In genomic region chr12:26939953-26940352, GRCh38 we compare ENCODE assay signal across 8 cellular contexts. TPM values are rescaled to one million over a fixed set of nuclear protein-coding genes. Genes with fewer than 3 reads are reported as not detected.
DNase-seq lines count a peak whose midpoint lies in the region; ATAC-seq and TF ChIP-seq lines count a peak whose summit lies in the region.

No MANE protein-coding gene starts in this region.

- H3K27me3 ChIP-seq in OCI-LY1 (ENCODE audit: insufficient read depth, low read length) (no peaks in the 10 kb centered on the region), ectodermal cell (ENCODE audit: control insufficient read depth, insufficient read depth, low read length, poor library complexity, severe bottlenecking) (no peaks in the 10 kb centered on the region), rectal smooth muscle tissue (ENCODE audit: control insufficient read depth, insufficient read depth, low read length) (no peaks in the 10 kb centered on the region)

- no peaks in the 10 kb centered on the region for H4K20me1 ChIP-seq in OCI-LY1 (ENCODE audit: insufficient read depth, low read length)

- no peaks in the 10 kb centered on the region for H3K9me2 ChIP-seq in OCI-LY1 (ENCODE audit: low read depth, low read length)

- DNase-seq in GDM1 (lab: John Stamatoyannopoulos, UW) = no peak
- DNase-seq in stimulated activated CD4-positive, alpha-beta T cell treated with anti-CD3 and anti-CD28 coated beads, Interleukin-2, amount 100 ng/mL, for 24 hours = no peak

- H2AFZ ChIP-seq in OCI-LY1 (ENCODE audit: low read length) = no peak overlapping the region

- no peak for TF ChIP-seq CTCF in OCI-LY1 (IDR thresholded peaks at IDR 0.05; ENCODE audit: low read length)

- H3K9ac ChIP-seq in OCI-LY1 (ENCODE audit: low read length) = peak overlapping the region; percentile 94
- H3K9ac ChIP-seq in rectal smooth muscle tissue (ENCODE audit: low read length) = no peak overlapping the region

- H3K79me2 ChIP-seq in OCI-LY1 (ENCODE audit: insufficient read depth, low read length) = peaks cover 91% of the 10 kb centered on the region

- H3K9me3 ChIP-seq in OCI-LY1 (ENCODE audit: low read length) (peaks cover 6% of the 10 kb centered on the region; the same call in 1 of the 2 replicates), ectodermal cell (ENCODE audit: control insufficient read depth, low read length) (no peaks in the 10 kb centered on the region)

- 80 to 81% methylated on average over 1 of the region's 1 CpG for WGBS in ectodermal cell, 2 experiments

- peak overlapping the region; percentile 95; the same call in 1 of the 2 replicates for H3K4me3 ChIP-seq in GM08714 (ENCODE audit: low read length)
- H3K4me3 ChIP-seq in OCI-LY1 (ENCODE audit: low read depth, low read length, poor library complexity, severe bottlenecking) = peak overlapping the region; percentile 90
- H3K4me3 ChIP-seq in ectodermal cell (ENCODE audit: insufficient read depth, low read depth, low read length) = peak overlapping the region; percentile 92
- peak overlapping the region; percentile 100 for H3K4me3 ChIP-seq in rectal smooth muscle tissue (ENCODE audit: low read length)

- H3K36me3 ChIP-seq in OCI-LY1 (ENCODE audit: insufficient read depth, low read length) (peaks cover 20% of the 10 kb centered on the region), ectodermal cell (ENCODE audit: control insufficient read depth, insufficient read depth, low read length) (no peaks in the 10 kb centered on the region), rectal smooth muscle tissue (ENCODE audit: control insufficient read depth, insufficient read depth, low read length) (no peaks in the 10 kb centered on the region)

- no peak for ATAC-seq in GM21423 (IDR thresholded peaks at IDR 0.05; ENCODE audit: unreplicated experiment)
- ATAC-seq in HG02981 (IDR thresholded peaks at IDR 0.05; ENCODE audit: unreplicated experiment) = no peak

- H3K4me1 ChIP-seq in OCI-LY1 (ENCODE audit: insufficient read depth, low read length, severe bottlenecking) (peaks cover 63% of the 10 kb centered on the region), ectodermal cell (ENCODE audit: control insufficient read depth, insufficient read depth, low read length) (peaks cover 16% of the 10 kb centered on the region), rectal smooth muscle tissue (ENCODE audit: control insufficient read depth, insufficient read depth, low read length) (peaks cover 16% of the 10 kb centered on the region)

- peak overlapping the region; percentile 78 for H3K27ac ChIP-seq in OCI-LY1 (ENCODE audit: low read depth, low read length, poor library complexity, severe bottlenecking)
- no peak overlapping the region for H3K27ac ChIP-seq in ectodermal cell (ENCODE audit: insufficient read depth, low read depth, low read length, poor library complexity, severe bottlenecking)
- no peak overlapping the region for H3K27ac ChIP-seq in rectal smooth muscle tissue (ENCODE audit: low read depth, low read length)

- peak overlapping the region; percentile 82 for H3K4me2 ChIP-seq in OCI-LY1 (ENCODE audit: low read length)

- H3F3A ChIP-seq in OCI-LY1 (ENCODE audit: insufficient read depth, low read length) = 0 out of 2 replicates have a peak, but pooled peaks cover 3% of the 10 kb centered on the region

RNA-seq across cellular contexts. Expression of gene FGFR1OP2, which starts 1.7 kb away (rescaled TPM):
- polyA plus RNA-seq in ectodermal cell (2013, experiment 1 of 4) = 41.2 TPM
- 43.0 TPM for polyA plus RNA-seq in ectodermal cell (2013, experiment 2 of 4)
- polyA plus RNA-seq in ectodermal cell (2013, experiment 3 of 4) = 42.7 TPM
- polyA plus RNA-seq in ectodermal cell (2013, experiment 4 of 4) = 53.4 TPM

RNA-seq across cellular contexts. Expression of gene INTS13, which starts 2.2 kb away (rescaled TPM):
- 40.9 TPM for polyA plus RNA-seq in ectodermal cell (2013, experiment 1 of 4)
- 37.3 TPM for polyA plus RNA-seq in ectodermal cell (2013, experiment 2 of 4)
- 31.9 TPM for polyA plus RNA-seq in ectodermal cell (2013, experiment 3 of 4)
- polyA plus RNA-seq in ectodermal cell (2013, experiment 4 of 4) = 38.1 TPM
